1 cellular context compared by ENCODE assay signal in genomic region chr19:11155373-11156120, GRCh38.
TF ChIP-seq lines count a peak whose summit lies in the region.

Gene SPC24, minus strand, starts transcription at chr19:11155782. Its CDS starts 6 bp downstream, at chr19:11155776.

TF ChIP-seq in H1, 55 proteins besides CTCF, POLR2A, EP300 and RAD21 (continued from another document):
- no peak for TF ChIP-seq SIRT6 (IDR thresholded peaks at IDR 0.05; ENCODE audit: low read length)
- peak; percentile 97 for TF ChIP-seq PHF8 (conservative IDR thresholded peaks at IDR 0.05; ENCODE audit: low read depth, low read length)
- TF ChIP-seq SP4 (IDR thresholded peaks at IDR 0.05; ENCODE audit: low read length) = peak; percentile 91; the same call in 1 of the 2 replicates
- TF ChIP-seq SIX5 (IDR thresholded peaks at IDR 0.05; ENCODE audit: low read depth, low read length) = no peak
- TF ChIP-seq SRF (IDR thresholded peaks at IDR 0.05; ENCODE audit: low read depth, low read length) = no peak
- peak; percentile 84 for TF ChIP-seq SP2 (IDR thresholded peaks at IDR 0.05; ENCODE audit: low read length)
- no peak for TF ChIP-seq ATF3 (IDR thresholded peaks at IDR 0.05; ENCODE audit: insufficient read depth, low read depth, low read length)
- peak; percentile 72 for TF ChIP-seq ASH2L (IDR thresholded peaks at IDR 0.05; ENCODE audit: low read length)
- TF ChIP-seq GABPA (IDR thresholded peaks at IDR 0.05; ENCODE audit: borderline replicate concordance, insufficient read depth, low read length) = no peak
- no peak for TF ChIP-seq JUN (IDR thresholded peaks at IDR 0.05; ENCODE audit: low read depth, low read length)
- no peak for TF ChIP-seq ZNF274 (IDR thresholded peaks at IDR 0.05; ENCODE audit: borderline replicate concordance, extremely low read depth, low read length)
- TF ChIP-seq CTBP2 (IDR thresholded peaks at IDR 0.05; ENCODE audit: borderline replicate concordance, insufficient read depth, insufficient read length, low read length) = no peak
- peak; percentile 97 for TF ChIP-seq SP1 (IDR thresholded peaks at IDR 0.05; ENCODE audit: low read depth, low read length)
- TF ChIP-seq SUZ12 (IDR thresholded peaks at IDR 0.05; ENCODE audit: low read length) = no peak
- TF ChIP-seq SIN3A (conservative IDR thresholded peaks at IDR 0.05 in 1 of 2, IDR thresholded peaks at IDR 0.05 in 1 of 2; ENCODE audit: low read depth in 1 of 2, low read length in 2 of 2) = peak; percentile 81 to 89; a peak in 3 of 4 replicates
- no peak for TF ChIP-seq CBX5 (IDR thresholded peaks at IDR 0.05; ENCODE audit: low read depth, low read length)
- TF ChIP-seq SAP30 (IDR thresholded peaks at IDR 0.05; ENCODE audit: insufficient read depth, insufficient replicate concordance, low read length) = no peak
- TF ChIP-seq E2F6 (IDR thresholded peaks at IDR 0.05) = peak; percentile 58
- TF ChIP-seq TCF12 (IDR thresholded peaks at IDR 0.05; ENCODE audit: low read depth, low read length) = no peak
- TF ChIP-seq CHD2 (IDR thresholded peaks at IDR 0.05; ENCODE audit: low read length) = peak; percentile 86
- TF ChIP-seq JUND (IDR thresholded peaks at IDR 0.05; ENCODE audit: low read length) = peak; percentile 11; the same call in 1 of the 2 replicates
- no peak for TF ChIP-seq POU5F1 (IDR thresholded peaks at IDR 0.05; ENCODE audit: low read depth, low read length)
- TF ChIP-seq RBBP5 (IDR thresholded peaks at IDR 0.05; ENCODE audit: borderline replicate concordance, low read depth, low read length) = 0 out of 2 replicates have a peak, but pooled peaks have one; percentile 45
- TF ChIP-seq POLR2AphosphoS5 (IDR thresholded peaks at IDR 0.05; ENCODE audit: low read depth, low read length) = peak; percentile 89
- no peak for TF ChIP-seq CHD1 (IDR thresholded peaks at IDR 0.05; ENCODE audit: low read depth, low read length)
- TF ChIP-seq NRF1 (IDR thresholded peaks at IDR 0.05; ENCODE audit: low read depth, low read length) = peak; percentile 98
- peak; percentile 95 for TF ChIP-seq YY1 (IDR thresholded peaks at IDR 0.05; ENCODE audit: low read depth, low read length)
- TF ChIP-seq GTF2F1 (IDR thresholded peaks at IDR 0.05; ENCODE audit: borderline replicate concordance, low read depth, low read length) = peak; percentile 49; the same call in 1 of the 2 replicates
- no peak for TF ChIP-seq RXRA (IDR thresholded peaks at IDR 0.05; ENCODE audit: insufficient read depth, low read depth, low read length)
- no peak for TF ChIP-seq EZH2 (IDR thresholded peaks at IDR 0.05; ENCODE audit: low read depth, low read length, severe bottlenecking)
- TF ChIP-seq CBX8 (IDR thresholded peaks at IDR 0.05; ENCODE audit: borderline replicate concordance, low read depth, low read length) = no peak
- no peak for TF ChIP-seq CHD7 (IDR thresholded peaks at IDR 0.05; ENCODE audit: insufficient replicate concordance, low read length)
- TF ChIP-seq CEBPB (IDR thresholded peaks at IDR 0.05; ENCODE audit: low read depth, low read length) = no peak
TF ChIP-seq in H1: peak in this region for 23.
